17 cellular contexts compared by ENCODE assay signal in the genomic region with DNA sequence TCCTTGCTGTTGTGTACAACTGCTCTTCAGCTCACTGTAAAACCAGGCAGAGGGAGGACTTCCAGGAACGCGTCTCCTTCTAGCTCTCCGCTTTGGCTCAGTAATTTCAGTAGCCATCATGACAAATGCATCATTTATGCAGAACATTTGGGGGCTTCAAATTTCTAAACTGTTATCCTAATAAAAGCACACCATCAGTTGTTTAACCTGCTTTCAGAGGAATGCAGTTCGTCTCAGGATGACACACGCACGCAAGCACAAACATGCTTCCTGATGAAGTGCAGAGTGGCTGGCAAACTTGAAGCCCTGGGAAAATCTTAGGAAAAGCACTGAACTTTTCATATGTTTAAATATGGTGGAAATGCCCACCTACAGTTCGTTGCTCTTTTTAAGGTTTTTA.
"Had no signal": no experiment of that assay in that cellular context is flagged by ENCODE, and none has a peak within 500 bp of the region (broad histone marks: within the 10 kb centered on the region; RNA-seq: fewer than 3 reads in every experiment).

No MANE protein-coding gene starts in this region.

- H3K9me3 ChIP-seq: tibial artery, uterus had no signal

- DNase-seq: activated CD4-positive, alpha-beta T cell treated with anti-CD3 and anti-CD28 coated beads, Interleukin-2, amount 10 ng/mL, durations not matched to agents 7 days and 5 days; activated CD8-positive, alpha-beta T cell treated with anti-CD3 and anti-CD28 coated beads, Interleukin-2, amount 10 ng/mL, durations not matched to agents 7 days and 5 days; activated naive CD4-positive, alpha-beta T cell treated with anti-CD3 and anti-CD28 coated beads, Interleukin-2, amount 10 ng/mL, durations not matched to agents 7 days and 5 days; activated T-cell treated with anti-CD3 and anti-CD28 coated beads, Interleukin-2, amount 50 U/mL, for 4 hours; aorta; effector CD4-positive, alpha-beta T cell; foreskin melanocyte; glutamatergic neuron; kidney; occipital lobe; retina; stimulated activated CD4-positive, alpha-beta T cell treated with anti-CD3 and anti-CD28 coated beads, Interleukin-2, amount 100 ng/mL, for 24 hours; stimulated activated naive CD4-positive, alpha-beta T cell treated with Interleukin-2 at 50 U/mL for 16 hours; tibial artery; uterus had no signal

- H3K36me3 ChIP-seq: tibial artery, uterus had no signal

- H3K4me3 ChIP-seq: coronary artery, tibial artery, uterus had no signal

- H3K27ac ChIP-seq: coronary artery, tibial artery, uterus had no signal

- ATAC-seq: activated CD4-positive, CD25-positive, alpha-beta regulatory T cell treated with anti-CD3 and anti-CD28 coated beads, Interleukin-2, amount 50 U/mL, for 24 hours; activated CD8-positive, alpha-beta T cell treated with anti-CD3 and anti-CD28 coated beads, Interleukin-2, amount 10 ng/mL, durations not matched to agents 7 days and 5 days; activated T-cell treated with anti-CD3 and anti-CD28 coated beads, Interleukin-2, amount 50 U/mL, for 4 hours had no signal

- H3K27me3 ChIP-seq: uterus had no signal

- FAIRE-seq: kidney had no signal
